ENCODE assay signal across 8 cellular contexts in genomic region chr1:155989242-155989991, GRCh38. TPM values are rescaled to one million over a fixed set of nuclear protein-coding genes. Genes with fewer than 3 reads are reported as not detected.
DNase-seq lines count a peak whose midpoint lies in the region; FAIRE-seq and TF ChIP-seq lines count a peak whose summit lies in the region.

No MANE protein-coding gene starts in this region.

- no peak overlapping the region for H3K4me2 ChIP-seq in neural cell (ENCODE audit: low read length)

- H3K4me3 ChIP-seq in fibroblast of the aortic adventitia (ENCODE audit: low read depth, low read length) = peak overlapping the region; percentile 66
- no peak overlapping the region for H3K4me3 ChIP-seq in neural cell (ENCODE audit: low read length)

- peak; percentile 59 to 81 (median 79) for DNase-seq in NCI-H1417 (lab: John Stamatoyannopoulos, UW)
- DNase-seq in NCI-H1417 treated with DMSO at 0.1 percent for 48 hours (lab: John Stamatoyannopoulos, UW) = no peak
- DNase-seq in HuH-7 (ENCODE audit: low spot score) = peak; percentile 73
- DNase-seq in RCC 7860 (ENCODE audit: low spot score) = peak; percentile 42
- DNase-seq in activated T-helper 1 cell treated with anti-CD3 and anti-CD28 coated beads, Interleukin-12 subunit alpha, Interleukin-12 subunit beta, Interleukin-2, Interleukin-4 antibody, amounts not matched to agents 30 ng/mL and 10 ng/mL and 1 ng/mL, durations not matched to agents 14 hours and 24 hours and 36 hours (ENCODE audit: low spot score) = peak; percentile 77
- DNase-seq in fibroblast of the aortic adventitia (ENCODE audit: low read depth) = peak; percentile 84

- FAIRE-seq in RCC 7860 (lab: Jason Lieb, UNC) = no peak

- no peaks in the 10 kb centered on the region for H3K9me3 ChIP-seq in neural cell (ENCODE audit: low read length)

- H3K27ac Mint-ChIP-seq in activated T-helper 1 cell treated with anti-CD3 and anti-CD28 coated beads, Interleukin-12 subunit alpha, Interleukin-12 subunit beta, Interleukin-2, Interleukin-4 antibody, amounts not matched to agents 30 ng/mL and 10 ng/mL and 1 ng/mL, durations not matched to agents 14 hours and 24 hours and 36 hours = no peak overlapping the region
- peak overlapping the region; percentile 28 for H3K27ac Mint-ChIP-seq in stimulated activated naive CD8-positive, alpha-beta T cell treated with anti-CD3 and anti-CD28 coated beads, Interleukin-15, Interleukin-2, amounts not matched to agents 100 ng/mL and 50 ng/mL, for 24 hours

- H3K4me3 Mint-ChIP-seq in activated T-helper 1 cell treated with anti-CD3 and anti-CD28 coated beads, Interleukin-12 subunit alpha, Interleukin-12 subunit beta, Interleukin-2, Interleukin-4 antibody, amounts not matched to agents 30 ng/mL and 10 ng/mL and 1 ng/mL, durations not matched to agents 14 hours and 24 hours and 36 hours = no peak overlapping the region
- no peak overlapping the region for H3K4me3 Mint-ChIP-seq in stimulated activated naive CD8-positive, alpha-beta T cell treated with anti-CD3 and anti-CD28 coated beads, Interleukin-15, Interleukin-2, amounts not matched to agents 100 ng/mL and 50 ng/mL, for 24 hours

- no peaks in the 10 kb centered on the region for H3K27me3 Mint-ChIP-seq in activated T-helper 1 cell treated with anti-CD3 and anti-CD28 coated beads, Interleukin-12 subunit alpha, Interleukin-12 subunit beta, Interleukin-2, Interleukin-4 antibody, amounts not matched to agents 30 ng/mL and 10 ng/mL and 1 ng/mL, durations not matched to agents 14 hours and 24 hours and 36 hours (ENCODE audit: insufficient read depth)
- H3K27me3 Mint-ChIP-seq in stimulated activated naive CD8-positive, alpha-beta T cell treated with anti-CD3 and anti-CD28 coated beads, Interleukin-15, Interleukin-2, amounts not matched to agents 100 ng/mL and 50 ng/mL, for 24 hours = no peaks in the 10 kb centered on the region

- no peaks in the 10 kb centered on the region for H4K20me1 ChIP-seq in neural cell (ENCODE audit: insufficient read depth)

- no peak overlapping the region for H3K9ac ChIP-seq in neural cell (ENCODE audit: low read length)

- H3K27ac ChIP-seq in neural cell (ENCODE audit: low read length) = no peak overlapping the region

- H3K9me2 ChIP-seq in neural cell (ENCODE audit: insufficient read depth, low read length) = no peaks in the 10 kb centered on the region

- no peaks in the 10 kb centered on the region for H3K79me2 ChIP-seq in neural cell (replicated peaks; ENCODE audit: insufficient read depth, low read length)

- peak; percentile 99 for TF ChIP-seq CTCF in fibroblast of the aortic adventitia (IDR thresholded peaks at IDR 0.05; ENCODE audit: insufficient read depth, low read length)
- peak; percentile 97 for TF ChIP-seq CTCF in neural cell (IDR thresholded peaks at IDR 0.05; ENCODE audit: poor library complexity, severe bottlenecking)

- intact Hi-C loops in activated T-helper 1 cell treated with anti-CD3 and anti-CD28 coated beads, Interleukin-12 subunit alpha, Interleukin-12 subunit beta, Interleukin-2, Interleukin-4 antibody, amounts not matched to agents 30 ng/mL and 10 ng/mL and 1 ng/mL, durations not matched to agents 14 hours and 24 hours and 36 hours (cut with micrococcal nuclease) = loop anchor here (1.0 kb wide), 4 partner anchors 12 to 55 kb away; partner anchors contain the start of gene KHDC4

- H3F3A ChIP-seq in neural cell (ENCODE audit: insufficient read depth, low read length, poor library complexity, severe bottlenecking) = no peaks in the 10 kb centered on the region

- H3K4me1 Mint-ChIP-seq in activated T-helper 1 cell treated with anti-CD3 and anti-CD28 coated beads, Interleukin-12 subunit alpha, Interleukin-12 subunit beta, Interleukin-2, Interleukin-4 antibody, amounts not matched to agents 30 ng/mL and 10 ng/mL and 1 ng/mL, durations not matched to agents 14 hours and 24 hours and 36 hours (ENCODE audit: low read depth) = peaks cover 18% of the 10 kb centered on the region
- H3K4me1 Mint-ChIP-seq in stimulated activated naive CD8-positive, alpha-beta T cell treated with anti-CD3 and anti-CD28 coated beads, Interleukin-15, Interleukin-2, amounts not matched to agents 100 ng/mL and 50 ng/mL, for 24 hours (ENCODE audit: low read depth) = peaks cover 19% of the 10 kb centered on the region

- no peaks in the 10 kb centered on the region for H3K27me3 ChIP-seq in neural cell (ENCODE audit: insufficient read depth, low read depth, low read length)

- no peaks in the 10 kb centered on the region for H3K36me3 Mint-ChIP-seq in activated T-helper 1 cell treated with anti-CD3 and anti-CD28 coated beads, Interleukin-12 subunit alpha, Interleukin-12 subunit beta, Interleukin-2, Interleukin-4 antibody, amounts not matched to agents 30 ng/mL and 10 ng/mL and 1 ng/mL, durations not matched to agents 14 hours and 24 hours and 36 hours (ENCODE audit: low read depth)
- H3K36me3 Mint-ChIP-seq in stimulated activated naive CD8-positive, alpha-beta T cell treated with anti-CD3 and anti-CD28 coated beads, Interleukin-15, Interleukin-2, amounts not matched to agents 100 ng/mL and 50 ng/mL, for 24 hours (ENCODE audit: low read depth) = no peaks in the 10 kb centered on the region

- H2AFZ ChIP-seq in neural cell (ENCODE audit: low read depth, low read length) = no peak overlapping the region

- no peak for TF ChIP-seq EP300 in neural cell (conservative IDR thresholded peaks at IDR 0.05; ENCODE audit: poor library complexity, severe bottlenecking)

- no peaks in the 10 kb centered on the region for H3K9me3 Mint-ChIP-seq in activated T-helper 1 cell treated with anti-CD3 and anti-CD28 coated beads, Interleukin-12 subunit alpha, Interleukin-12 subunit beta, Interleukin-2, Interleukin-4 antibody, amounts not matched to agents 30 ng/mL and 10 ng/mL and 1 ng/mL, durations not matched to agents 14 hours and 24 hours and 36 hours
- no peaks in the 10 kb centered on the region for H3K9me3 Mint-ChIP-seq in stimulated activated naive CD8-positive, alpha-beta T cell treated with anti-CD3 and anti-CD28 coated beads, Interleukin-15, Interleukin-2, amounts not matched to agents 100 ng/mL and 50 ng/mL, for 24 hours

- TF ChIP-seq RAD21 in neural cell (conservative IDR thresholded peaks at IDR 0.05) = peak; percentile 95

- H3K36me3 ChIP-seq in neural cell (ENCODE audit: insufficient read depth, low read length) = no peaks in the 10 kb centered on the region

TF ChIP-seq in neural cell, 6 proteins besides CTCF, POLR2A, EP300 and RAD21 (continues in another document):
- no peak for TF ChIP-seq EZH2 (IDR thresholded peaks at IDR 0.05; ENCODE audit: borderline replicate concordance, insufficient read depth, low read length, poor library complexity, severe bottlenecking)
- TF ChIP-seq REST (IDR thresholded peaks at IDR 0.05; ENCODE audit: borderline replicate concordance) = no peak
- TF ChIP-seq TAF1 (IDR thresholded peaks at IDR 0.05; ENCODE audit: low read depth) = no peak
- TF ChIP-seq POLR2AphosphoS5 (IDR thresholded peaks at IDR 0.05) = no peak

RNA-seq across cellular contexts. Expression of gene ARHGEF2, which starts 11.1 kb away (rescaled TPM):
- 221 and 222 TPM in 2 replicates for total RNA-seq in activated T-helper 1 cell treated with anti-CD3 and anti-CD28 coated beads, Interleukin-12 subunit alpha, Interleukin-12 subunit beta, Interleukin-2, Interleukin-4 antibody, amounts not matched to agents 30 ng/mL and 10 ng/mL and 1 ng/mL, durations not matched to agents 14 hours and 24 hours and 36 hours
- 116 and 161 TPM in 2 replicates for total RNA-seq in fibroblast of the aortic adventitia (ENCODE audit: low replicate concordance)
- 45.1 and 59.6 TPM in 2 replicates for polyA plus RNA-seq in neural cell
- 92.6 and 98.1 TPM in 2 replicates for polyA minus RNA-seq in neural cell

RNA-seq across cellular contexts. Expression of gene SSR2, which starts 31.3 kb away (rescaled TPM):
- 195 TPM in 2 replicates for total RNA-seq in activated T-helper 1 cell treated with anti-CD3 and anti-CD28 coated beads, Interleukin-12 subunit alpha, Interleukin-12 subunit beta, Interleukin-2, Interleukin-4 antibody, amounts not matched to agents 30 ng/mL and 10 ng/mL and 1 ng/mL, durations not matched to agents 14 hours and 24 hours and 36 hours
- 339 and 472 TPM in 2 replicates for total RNA-seq in fibroblast of the aortic adventitia (ENCODE audit: low replicate concordance)
- 440 and 473 TPM in 2 replicates for polyA plus RNA-seq in neural cell
- polyA minus RNA-seq in neural cell = 192 and 213 TPM in 2 replicates

RNA-seq across cellular contexts. Expression of gene RXFP4, which starts 48.0 kb away (rescaled TPM):
- total RNA-seq in activated T-helper 1 cell treated with anti-CD3 and anti-CD28 coated beads, Interleukin-12 subunit alpha, Interleukin-12 subunit beta, Interleukin-2, Interleukin-4 antibody, amounts not matched to agents 30 ng/mL and 10 ng/mL and 1 ng/mL, durations not matched to agents 14 hours and 24 hours and 36 hours = 0.16 TPM in 1 of 2 replicates, not detected in the other
- 0.09 TPM in 1 of 2 replicates, not detected in the other for total RNA-seq in fibroblast of the aortic adventitia (ENCODE audit: low replicate concordance)
- not detected in 2 replicates for polyA plus RNA-seq in neural cell
- not detected in 2 replicates for polyA minus RNA-seq in neural cell

RNA-seq across cellular contexts. Expression of gene KHDC4, which starts 55.2 kb away (rescaled TPM):
- total RNA-seq in activated T-helper 1 cell treated with anti-CD3 and anti-CD28 coated beads, Interleukin-12 subunit alpha, Interleukin-12 subunit beta, Interleukin-2, Interleukin-4 antibody, amounts not matched to agents 30 ng/mL and 10 ng/mL and 1 ng/mL, durations not matched to agents 14 hours and 24 hours and 36 hours = 80.1 and 81.8 TPM in 2 replicates
- 11.3 and 31.0 TPM in 2 replicates for total RNA-seq in fibroblast of the aortic adventitia (ENCODE audit: low replicate concordance)
- polyA plus RNA-seq in neural cell = 84.8 and 97.1 TPM in 2 replicates
- 48.5 and 63.7 TPM in 2 replicates for polyA minus RNA-seq in neural cell
